1 cellular context compared by ENCODE assay signal in genomic region chr10:5968681-5969453, GRCh38.
TF ChIP-seq lines count a peak whose summit lies in the region.

No MANE protein-coding gene starts in this region.

TF ChIP-seq in K562, 482 proteins besides CTCF, POLR2A, EP300 and RAD21 (continues in another document):
- TF ChIP-seq, protein P1, sequence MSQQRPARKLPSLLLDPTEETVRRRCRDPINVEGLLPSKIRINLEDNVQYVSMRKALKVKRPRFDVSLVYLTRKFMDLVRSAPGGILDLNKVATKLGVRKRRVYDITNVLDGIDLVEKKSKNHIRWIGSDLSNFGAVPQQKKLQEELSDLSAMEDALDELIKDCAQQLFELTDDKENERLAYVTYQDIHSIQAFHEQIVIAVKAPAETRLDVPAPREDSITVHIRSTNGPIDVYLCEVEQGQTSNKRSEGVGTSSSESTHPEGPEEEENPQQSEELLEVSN (IDR thresholded peaks at IDR 0.05; ENCODE audit: borderline replicate concordance in 1 of 2, extremely low read depth in 1 of 2, insufficient read depth in 1 of 2, insufficient read length in 1 of 2, low read depth in 1 of 2, low read length in 1 of 2, poor library complexity in 1 of 2, severe bottlenecking in 1 of 2) = peak; percentile 70 to 89
- no peak for TF ChIP-seq ELF4 (CRISPR knock-in tag; IDR thresholded peaks at IDR 0.05)
- no peak for TF ChIP-seq ZC3H11A (IDR thresholded peaks at IDR 0.05; ENCODE audit: low read depth, low read length)
- TF ChIP-seq NFE2 (IDR thresholded peaks at IDR 0.05; ENCODE audit: low read depth) = peak; percentile 24; the same call in 1 of the 2 replicates
- TF ChIP-seq PML (IDR thresholded peaks at IDR 0.05; ENCODE audit: low read length) = no peak
- TF ChIP-seq, protein P2, sequence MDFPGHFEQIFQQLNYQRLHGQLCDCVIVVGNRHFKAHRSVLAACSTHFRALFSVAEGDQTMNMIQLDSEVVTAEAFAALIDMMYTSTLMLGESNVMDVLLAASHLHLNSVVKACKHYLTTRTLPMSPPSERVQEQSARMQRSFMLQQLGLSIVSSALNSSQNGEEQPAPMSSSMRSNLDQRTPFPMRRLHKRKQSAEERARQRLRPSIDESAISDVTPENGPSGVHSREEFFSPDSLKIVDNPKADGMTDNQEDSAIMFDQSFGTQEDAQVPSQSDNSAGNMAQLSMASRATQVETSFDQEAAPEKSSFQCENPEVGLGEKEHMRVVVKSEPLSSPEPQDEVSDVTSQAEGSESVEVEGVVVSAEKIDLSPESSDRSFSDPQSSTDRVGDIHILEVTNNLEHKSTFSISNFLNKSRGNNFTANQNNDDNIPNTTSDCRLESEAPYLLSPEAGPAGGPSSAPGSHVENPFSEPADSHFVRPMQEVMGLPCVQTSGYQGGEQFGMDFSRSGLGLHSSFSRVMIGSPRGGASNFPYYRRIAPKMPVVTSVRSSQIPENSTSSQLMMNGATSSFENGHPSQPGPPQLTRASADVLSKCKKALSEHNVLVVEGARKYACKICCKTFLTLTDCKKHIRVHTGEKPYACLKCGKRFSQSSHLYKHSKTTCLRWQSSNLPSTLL (IDR thresholded peaks at IDR 0.05) = no peak
- TF ChIP-seq TAF1 (IDR thresholded peaks at IDR 0.05; ENCODE audit: control insufficient read depth, extremely low read depth, insufficient read depth, low read length, severe bottlenecking) = no peak
- no peak for TF ChIP-seq DDX20 (tag; IDR thresholded peaks at IDR 0.05; ENCODE audit: low read depth)
- no peak for TF ChIP-seq MNT (conservative IDR thresholded peaks at IDR 0.05)
- no peak for TF ChIP-seq ASH1L (IDR thresholded peaks at IDR 0.05; ENCODE audit: borderline replicate concordance, low read depth, partially characterized antibody)
- TF ChIP-seq ERF (CRISPR knock-in tag; IDR thresholded peaks at IDR 0.05) = no peak
- TF ChIP-seq TCF7 (IDR thresholded peaks at IDR 0.05; ENCODE audit: borderline replicate concordance) = no peak
- TF ChIP-seq ZNF436 (CRISPR knock-in tag; IDR thresholded peaks at IDR 0.05) = no peak
- TF ChIP-seq GABPB2 (CRISPR knock-in tag; conservative IDR thresholded peaks at IDR 0.05) = no peak
- TF ChIP-seq MGA (IDR thresholded peaks at IDR 0.05) = peak; percentile 73
- no peak for TF ChIP-seq RNF219 (CRISPR knock-in tag; IDR thresholded peaks at IDR 0.05)
- TF ChIP-seq L3MBTL2 (IDR thresholded peaks at IDR 0.05) = peak; percentile 78; the same call in 1 of the 2 replicates
- TF ChIP-seq NFXL1 (CRISPR knock-in tag; IDR thresholded peaks at IDR 0.05) = no peak
- no peak for TF ChIP-seq MTA2 (IDR thresholded peaks at IDR 0.05; ENCODE audit: low read depth)
- no peak for TF ChIP-seq EGR1 (conservative IDR thresholded peaks at IDR 0.05)
- no peak for TF ChIP-seq ZNF23 (CRISPR knock-in tag; IDR thresholded peaks at IDR 0.05)
- TF ChIP-seq, protein P3, sequence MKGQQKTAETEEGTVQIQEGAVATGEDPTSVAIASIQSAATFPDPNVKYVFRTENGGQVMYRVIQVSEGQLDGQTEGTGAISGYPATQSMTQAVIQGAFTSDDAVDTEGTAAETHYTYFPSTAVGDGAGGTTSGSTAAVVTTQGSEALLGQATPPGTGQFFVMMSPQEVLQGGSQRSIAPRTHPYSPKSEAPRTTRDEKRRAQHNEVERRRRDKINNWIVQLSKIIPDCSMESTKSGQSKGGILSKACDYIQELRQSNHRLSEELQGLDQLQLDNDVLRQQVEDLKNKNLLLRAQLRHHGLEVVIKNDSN (CRISPR knock-in tag; IDR thresholded peaks at IDR 0.05) = no peak
- no peak for TF ChIP-seq PURB (CRISPR knock-in tag; IDR thresholded peaks at IDR 0.05; ENCODE audit: low read depth)
- TF ChIP-seq ZBTB9 (CRISPR knock-in tag; IDR thresholded peaks at IDR 0.05) = no peak
- TF ChIP-seq SFPQ (IDR thresholded peaks at IDR 0.05; ENCODE audit: low read depth, low read length) = no peak
- TF ChIP-seq, protein P4, sequence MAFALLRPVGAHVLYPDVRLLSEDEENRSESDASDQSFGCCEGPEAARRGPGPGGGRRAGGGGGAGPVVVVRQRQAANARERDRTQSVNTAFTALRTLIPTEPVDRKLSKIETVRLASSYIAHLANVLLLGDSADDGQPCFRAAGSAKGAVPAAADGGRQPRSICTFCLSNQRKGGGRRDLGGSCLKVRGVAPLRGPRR (CRISPR knock-in tag; IDR thresholded peaks at IDR 0.05) = no peak
- TF ChIP-seq, protein P5, sequence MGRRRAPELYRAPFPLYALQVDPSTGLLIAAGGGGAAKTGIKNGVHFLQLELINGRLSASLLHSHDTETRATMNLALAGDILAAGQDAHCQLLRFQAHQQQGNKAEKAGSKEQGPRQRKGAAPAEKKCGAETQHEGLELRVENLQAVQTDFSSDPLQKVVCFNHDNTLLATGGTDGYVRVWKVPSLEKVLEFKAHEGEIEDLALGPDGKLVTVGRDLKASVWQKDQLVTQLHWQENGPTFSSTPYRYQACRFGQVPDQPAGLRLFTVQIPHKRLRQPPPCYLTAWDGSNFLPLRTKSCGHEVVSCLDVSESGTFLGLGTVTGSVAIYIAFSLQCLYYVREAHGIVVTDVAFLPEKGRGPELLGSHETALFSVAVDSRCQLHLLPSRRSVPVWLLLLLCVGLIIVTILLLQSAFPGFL (CRISPR knock-in tag; IDR thresholded peaks at IDR 0.05) = no peak
- TF ChIP-seq MAX (CRISPR knock-in tag; IDR thresholded peaks at IDR 0.05) = peak; percentile 67
- no peak for TF ChIP-seq SAFB2 (IDR thresholded peaks at IDR 0.05; ENCODE audit: borderline replicate concordance, low read depth, low read length, severe bottlenecking)
- no peak for TF ChIP-seq TFAM (CRISPR knock-in tag; conservative IDR thresholded peaks at IDR 0.05)
- no peak for TF ChIP-seq MXI1 (IDR thresholded peaks at IDR 0.05; ENCODE audit: low read depth, low read length)
- TF ChIP-seq ZNF583 (CRISPR knock-in tag; IDR thresholded peaks at IDR 0.05) = no peak
